Comparison of ENCODE assay signal across 1 cellular context in genomic region chr14:31941487-31941886, GRCh38.
A peak's percentile ranks its signal among the peaks of the same experiment; 100 is the strongest.
TF ChIP-seq lines count a peak whose summit lies in the region.

No MANE protein-coding gene starts in this region.

TF ChIP-seq in HepG2, 621 proteins besides CTCF, POLR2A, EP300 and RAD21 (continued from another document and continues in another):
- no peak for TF ChIP-seq ZBTB14 (CRISPR knock-in tag; IDR thresholded peaks at IDR 0.05)
- no peak for TF ChIP-seq PTBP1 (IDR thresholded peaks at IDR 0.05; ENCODE audit: low read depth, low read length, poor library complexity, severe bottlenecking)
- TF ChIP-seq GFI1 (CRISPR knock-in tag; IDR thresholded peaks at IDR 0.05; ENCODE audit: borderline replicate concordance) = peak; percentile 59; the same call in 1 of the 2 replicates
- no peak for TF ChIP-seq ZNF326 (CRISPR knock-in tag; IDR thresholded peaks at IDR 0.05; ENCODE audit: borderline replicate concordance)
- TF ChIP-seq CREM (IDR thresholded peaks at IDR 0.05) = peak; percentile 13; the same call in 1 of the 2 replicates
- TF ChIP-seq CREM (CRISPR knock-in tag; IDR thresholded peaks at IDR 0.05) = no peak
- no peak for TF ChIP-seq ZNF740 (CRISPR knock-in tag; IDR thresholded peaks at IDR 0.05)
- no peak for TF ChIP-seq PLSCR1 (CRISPR knock-in tag; IDR thresholded peaks at IDR 0.05; ENCODE audit: borderline replicate concordance)
- TF ChIP-seq KLF16 (CRISPR knock-in tag; IDR thresholded peaks at IDR 0.05) = peak in 1 of 2 experiments; percentile 68; a peak in 1 of 4 replicates
- no peak for TF ChIP-seq TEF (CRISPR knock-in tag; IDR thresholded peaks at IDR 0.05)
- peak; percentile 90 for TF ChIP-seq ZNF644 (CRISPR knock-in tag; IDR thresholded peaks at IDR 0.05; ENCODE audit: low read depth)
- peak; percentile 84 for TF ChIP-seq FOXP4 (CRISPR knock-in tag; IDR thresholded peaks at IDR 0.05)
- peak; percentile 91 for TF ChIP-seq ZBTB20 (CRISPR knock-in tag; IDR thresholded peaks at IDR 0.05; ENCODE audit: borderline replicate concordance, low read depth)
- peak; percentile 69 for TF ChIP-seq SAP130 (CRISPR knock-in tag; IDR thresholded peaks at IDR 0.05; ENCODE audit: low read depth)
- TF ChIP-seq MIXL1 (CRISPR knock-in tag; IDR thresholded peaks at IDR 0.05) = 0 out of 2 replicates have a peak, but pooled peaks have one; percentile 12
- peak; percentile 57 for TF ChIP-seq HDAC2 (CRISPR knock-in tag; IDR thresholded peaks at IDR 0.05)
- TF ChIP-seq ASH2L (IDR thresholded peaks at IDR 0.05; ENCODE audit: insufficient read length, low read depth, low read length) = peak; percentile 22
- TF ChIP-seq PPARG (CRISPR knock-in tag; conservative IDR thresholded peaks at IDR 0.05) = peak; percentile 22; the same call in 1 of the 2 replicates
- no peak for TF ChIP-seq ZNF512B (CRISPR knock-in tag; IDR thresholded peaks at IDR 0.05; ENCODE audit: borderline replicate concordance)
- peak; percentile 90 for TF ChIP-seq ZBTB43 (CRISPR knock-in tag; conservative IDR thresholded peaks at IDR 0.05)
- no peak for TF ChIP-seq KLF13 (CRISPR knock-in tag; IDR thresholded peaks at IDR 0.05)
- TF ChIP-seq NCOR1 (IDR thresholded peaks at IDR 0.05; ENCODE audit: borderline replicate concordance, low read length) = peak; percentile 50; the same call in 1 of the 2 replicates
- TF ChIP-seq HOMEZ (CRISPR knock-in tag; IDR thresholded peaks at IDR 0.05; ENCODE audit: low read depth) = peak; percentile 71; the same call in 1 of the 2 replicates
- TF ChIP-seq ZNF12 (CRISPR knock-in tag; IDR thresholded peaks at IDR 0.05) = peak; percentile 51; the same call in 1 of the 2 replicates
- TF ChIP-seq HNF1A (IDR thresholded peaks at IDR 0.05; ENCODE audit: low read depth) = no peak
- TF ChIP-seq HNF1A (CRISPR knock-in tag; IDR thresholded peaks at IDR 0.05; ENCODE audit: borderline replicate concordance) = peak; percentile 57; the same call in 1 of the 2 replicates
- TF ChIP-seq ZNF558 (CRISPR knock-in tag; IDR thresholded peaks at IDR 0.05; ENCODE audit: borderline replicate concordance) = no peak
- peak; percentile 74; the same call in 1 of the 2 replicates for TF ChIP-seq HMG20B (CRISPR knock-in tag; conservative IDR thresholded peaks at IDR 0.05)
- TF ChIP-seq ZNF264 (CRISPR knock-in tag; IDR thresholded peaks at IDR 0.05) = 0 out of 2 replicates have a peak, but pooled peaks have one; percentile 16
- TF ChIP-seq RXRB (CRISPR knock-in tag; IDR thresholded peaks at IDR 0.05; ENCODE audit: borderline replicate concordance) = peak; percentile 79
- no peak for TF ChIP-seq KLF15 (CRISPR knock-in tag; IDR thresholded peaks at IDR 0.05; ENCODE audit: borderline replicate concordance)
- peak; percentile 24; the same call in 1 of the 2 replicates for TF ChIP-seq KAT8 (CRISPR knock-in tag; IDR thresholded peaks at IDR 0.05)
- no peak for TF ChIP-seq REXO4 (CRISPR knock-in tag; IDR thresholded peaks at IDR 0.05; ENCODE audit: borderline replicate concordance)
- TF ChIP-seq NRL (CRISPR knock-in tag; IDR thresholded peaks at IDR 0.05; ENCODE audit: borderline replicate concordance) = no peak
- TF ChIP-seq ARID5B (CRISPR knock-in tag; IDR thresholded peaks at IDR 0.05) = peak; percentile 93
